8 cellular contexts compared by ENCODE assay signal in the genomic region with DNA sequence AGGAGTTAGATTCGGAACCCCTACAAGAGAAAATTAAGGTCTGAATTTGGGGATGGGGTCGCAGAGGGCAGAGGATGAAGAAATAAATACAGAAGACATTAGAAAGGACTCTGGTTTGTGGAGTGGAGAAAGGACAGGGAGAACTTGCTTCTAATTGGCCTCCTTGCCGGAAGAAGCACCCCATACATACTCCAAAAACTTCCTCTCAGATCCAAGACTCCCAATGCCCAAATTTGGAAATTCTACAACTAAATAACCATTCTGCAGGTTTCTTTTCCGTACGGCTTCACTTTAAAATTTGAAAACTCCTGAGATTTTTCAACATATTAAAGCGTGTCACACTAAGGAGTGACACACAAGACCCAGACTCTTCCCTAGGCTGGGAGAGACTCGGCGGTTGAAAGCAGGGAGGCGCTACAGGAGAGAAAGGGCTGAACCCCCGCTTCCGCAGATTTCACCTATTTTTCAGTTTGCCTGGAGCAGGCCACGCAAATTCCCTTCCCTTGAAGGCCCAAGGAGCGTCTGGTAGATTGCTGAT. TPM values are rescaled to one million over a fixed set of nuclear protein-coding genes. Genes with fewer than 3 reads are reported as not detected.
A peak's percentile ranks its signal among the peaks of the same experiment; 100 is the strongest.
DNase-seq lines count a peak whose midpoint lies in the region; ATAC-seq and TF ChIP-seq lines count a peak whose summit lies in the region.

No MANE protein-coding gene starts in this region.

- in situ Hi-C loops in GM23248 (cut with MboI) = no loop called here

- H3K4me2 ChIP-seq in GM23248 (ENCODE audit: unreplicated experiment) (peak overlapping the region; percentile 94), fibroblast of lung (ENCODE audit: extremely low read depth, insufficient read depth, low read length) (peak overlapping the region; percentile 81), osteoblast (ENCODE audit: insufficient read depth, low read length) (peak overlapping the region; percentile 99)

- DNase-seq in AG10803 (ENCODE audit: low read depth) (peak; percentile 31), GM23248 (peak; percentile 54), T-helper 17 cell (no peak), fibroblast of lung (ENCODE audit: low read depth in 2 of 2) (peak; percentile 49 to 55), osteoblast (ENCODE audit: insufficient read length, low spot score, missing footprints) (no peak), NAMALWA (ENCODE audit: low spot score) (no peak), glomerular visceral epithelial cell (ENCODE audit: extremely low spot score) (no peak)
- no peak for DNase-seq in activated CD8-positive, alpha-beta memory T cell treated with anti-CD3 and anti-CD28 coated beads, Interleukin-2, amount 50 U/mL, for 4 hours

- H2AFZ ChIP-seq in GM23248 (peak overlapping the region; percentile 90), fibroblast of lung (ENCODE audit: low read length) (peak overlapping the region; percentile 92), osteoblast (ENCODE audit: low read length) (peak overlapping the region; percentile 98)

- no peaks in the 10 kb centered on the region for H3K27me3 Mint-ChIP-seq in T-helper 17 cell

- H3K27ac Mint-ChIP-seq in T-helper 17 cell = peak overlapping the region; percentile 100

- no peaks in the 10 kb centered on the region for H3K27me3 ChIP-seq in GM23248 (replicated peaks; ENCODE audit: insufficient read depth)
- no peaks in the 10 kb centered on the region for H3K27me3 ChIP-seq in fibroblast of lung (ENCODE audit: control insufficient read depth, insufficient read depth, low read length)
- no peaks in the 10 kb centered on the region for H3K27me3 ChIP-seq in osteoblast (ENCODE audit: insufficient read depth, low read length)

- no peaks in the 10 kb centered on the region for H3K9me3 ChIP-seq in GM23248 (ENCODE audit: low read depth)
- no peaks in the 10 kb centered on the region for H3K9me3 ChIP-seq in T-helper 17 cell (ENCODE audit: control insufficient read depth, low read length, poor library complexity, severe bottlenecking)
- H3K9me3 ChIP-seq in fibroblast of lung (ENCODE audit: control insufficient read depth, insufficient read depth, low read depth, low read length) = no peaks in the 10 kb centered on the region
- no peaks in the 10 kb centered on the region for H3K9me3 ChIP-seq in osteoblast (ENCODE audit: low read depth, low read length)

- H3K4me1 ChIP-seq in GM23248 (ENCODE audit: insufficient read depth) (peaks cover 23% of the 10 kb centered on the region), fibroblast of lung (ENCODE audit: control insufficient read depth, extremely low read depth, insufficient read depth, low read length) (peaks cover 5% of the 10 kb centered on the region), osteoblast (ENCODE audit: insufficient read depth, low read length) (peaks cover 31% of the 10 kb centered on the region)

- H4K20me1 ChIP-seq in GM23248 (ENCODE audit: insufficient read depth) = no peaks in the 10 kb centered on the region
- no peaks in the 10 kb centered on the region for H4K20me1 ChIP-seq in fibroblast of lung (ENCODE audit: control insufficient read depth, extremely low read depth, insufficient read depth, low read length)
- H4K20me1 ChIP-seq in osteoblast (ENCODE audit: insufficient read depth, low read length) = peaks cover 29% of the 10 kb centered on the region

- H3K4me3 Mint-ChIP-seq in T-helper 17 cell = peak overlapping the region; percentile 99

- H3K79me2 ChIP-seq in GM23248 (ENCODE audit: insufficient read depth) = peaks cover 92% of the 10 kb centered on the region
- H3K79me2 ChIP-seq in fibroblast of lung (ENCODE audit: control insufficient read depth, insufficient read depth, low read length) = peaks cover 37% of the 10 kb centered on the region
- H3K79me2 ChIP-seq in osteoblast (ENCODE audit: insufficient read depth, low read length) = peaks cover 75% of the 10 kb centered on the region

- H3K9me2 ChIP-seq in GM23248 (ENCODE audit: insufficient read depth) = no peaks in the 10 kb centered on the region

- H3K9ac ChIP-seq in GM23248 (peak overlapping the region; percentile 98), fibroblast of lung (ENCODE audit: insufficient read depth, low read length) (peak overlapping the region; percentile 62)

- ATAC-seq in T-helper 17 cell = no peak

- peaks cover 43% of the 10 kb centered on the region for H3K4me1 Mint-ChIP-seq in T-helper 17 cell

- peak overlapping the region; percentile 94 for H3K27ac ChIP-seq in GM23248
- H3K27ac ChIP-seq in fibroblast of lung (ENCODE audit: insufficient read depth, low read length) = peak overlapping the region; percentile 99
- peak overlapping the region; percentile 99 for H3K27ac ChIP-seq in osteoblast (ENCODE audit: low read depth, low read length)

- peaks cover 3% of the 10 kb centered on the region for H3K36me3 Mint-ChIP-seq in T-helper 17 cell (ENCODE audit: low read depth)

- peaks cover 30% of the 10 kb centered on the region for H3K36me3 ChIP-seq in GM23248 (ENCODE audit: low read depth)
- H3K36me3 ChIP-seq in fibroblast of lung (ENCODE audit: control insufficient read depth, insufficient read depth, low read length) = peaks cover 5% of the 10 kb centered on the region
- H3K36me3 ChIP-seq in osteoblast (ENCODE audit: insufficient read depth, low read length) = peaks cover 34% of the 10 kb centered on the region

- TF ChIP-seq CTCF in AG10803 (conservative IDR thresholded peaks at IDR 0.05; ENCODE audit: low read length) (no peak), fibroblast of lung (conservative IDR thresholded peaks at IDR 0.05 in 1 of 2, IDR thresholded peaks at IDR 0.05 in 1 of 2; ENCODE audit: low read depth in 1 of 2, low read length in 2 of 2) (no peak), osteoblast (IDR thresholded peaks at IDR 0.05; ENCODE audit: extremely low read depth, low read depth, low read length) (no peak)

- WGBS in GM23248 (ENCODE audit: low coverage in 1 of 2, low lambda C conversion rate in 2 of 2, missing lambda C conversion rate in 2 of 2), 2 experiments = 8 to 9% methylated on average over 13 of the region's 13 CpGs

- peak overlapping the region; percentile 97 for H3K4me3 ChIP-seq in AG10803 (ENCODE audit: low read length)
- peak overlapping the region; percentile 100 for H3K4me3 ChIP-seq in GM23248
- H3K4me3 ChIP-seq in fibroblast of lung (replicated peaks in 1 of 4; ENCODE audit: control extremely low read depth in 1 of 4, insufficient read depth in 1 of 4, low read depth in 3 of 4, low read length in 4 of 4) = peak overlapping the region; percentile 95 to 99 (median 98)
- H3K4me3 ChIP-seq in osteoblast (ENCODE audit: insufficient read depth, low read length) = peak overlapping the region; percentile 96

- H3F3A ChIP-seq in GM23248 (ENCODE audit: insufficient read depth) = peaks cover 31% of the 10 kb centered on the region

RNA-seq across cellular contexts. Expression of a gene that starts 0.5 kb away (rescaled TPM):
- 1.3 and 1.6 TPM in 2 replicates for total RNA-seq in GM23248 (2014; rRNA removed; shearing (Covaris generic))
- polyA plus RNA-seq in GM23248 (2016; fragmentation: Nextera tagmentation; extraction: Ambion mirVana) = 5.2 and 5.6 TPM in 2 replicates
- total RNA-seq in T-helper 17 cell = 1 to 10 TPM; 3.5 to 7.1 TPM
- 7.2 and 11.9 TPM in 2 replicates for total RNA-seq in fibroblast of lung
- 2.5 and 6.5 TPM in 2 replicates for polyA plus RNA-seq in fibroblast of lung
- 2.4 and 5.2 TPM in 2 replicates for polyA plus RNA-seq in fibroblast of lung (2012)
- polyA minus RNA-seq in fibroblast of lung (ENCODE audit: low replicate concordance) = not detected in 2 replicates
- 13.6 and 14.5 TPM in 2 replicates for total RNA-seq in osteoblast

RNA-seq across cellular contexts. Expression of a gene that starts 0.9 kb away (rescaled TPM):
- 1,113 and 1,144 TPM in 2 replicates for total RNA-seq in GM23248 (2014; rRNA removed; shearing (Covaris generic))
- 775 TPM in 2 replicates for polyA plus RNA-seq in GM23248 (2016; fragmentation: Nextera tagmentation; extraction: Ambion mirVana)
- 1,000 to 10,000 TPM; 1,730 to 1,784 TPM for total RNA-seq in T-helper 17 cell
- total RNA-seq in fibroblast of lung = 679 and 797 TPM in 2 replicates
- polyA plus RNA-seq in fibroblast of lung = 1,824 and 2,117 TPM in 2 replicates
- polyA plus RNA-seq in fibroblast of lung (2012) = 1,557 and 2,041 TPM in 2 replicates
- 27.7 and 29.7 TPM in 2 replicates for polyA minus RNA-seq in fibroblast of lung (ENCODE audit: low replicate concordance)
- 641 and 683 TPM in 2 replicates for total RNA-seq in osteoblast

RNA-seq across cellular contexts. Expression of a gene that starts 37.4 kb away (rescaled TPM):
- 22.3 and 23.3 TPM in 2 replicates for total RNA-seq in GM23248 (2014; rRNA removed; shearing (Covaris generic))
- polyA plus RNA-seq in GM23248 (2016; fragmentation: Nextera tagmentation; extraction: Ambion mirVana) = 17.2 and 19.1 TPM in 2 replicates
- 10 to 100 TPM; 16.8 to 18.7 TPM for total RNA-seq in T-helper 17 cell
- total RNA-seq in fibroblast of lung = 49.8 and 54.0 TPM in 2 replicates
- 22.8 and 24.5 TPM in 2 replicates for polyA plus RNA-seq in fibroblast of lung
- polyA plus RNA-seq in fibroblast of lung (2012) = 22.3 and 24.2 TPM in 2 replicates
- polyA minus RNA-seq in fibroblast of lung (ENCODE audit: low replicate concordance) = 4.4 and 7.0 TPM in 2 replicates
- total RNA-seq in osteoblast = 45.6 and 51.9 TPM in 2 replicates

Comparison
In these comparisons a context has a peak if more than half of its experiments do, and no peak if none do; other contexts are left out.
1. DNase-seq: peak in AG10803 (single experiment), GM23248 (single experiment) and fibroblast of lung (2 of 2); none in T-helper 17 cell (0 of 3), osteoblast (single experiment), NAMALWA (single experiment), glomerular visceral epithelial cell (single experiment) and activated CD8-positive, alpha-beta memory T cell treated with anti-CD3 and anti-CD28 coated beads, Interleukin-2, amount 50 U/mL, for 4 hours (single experiment).
2. Peak in every context shown above with its lines, with median percentiles within 50 percentile points of each other: H3K4me3 ChIP-seq, H2AFZ ChIP-seq, H3K27ac ChIP-seq and H3K4me2 ChIP-seq.